ENCODE assay signal across 15 cellular contexts in the genomic region with DNA sequence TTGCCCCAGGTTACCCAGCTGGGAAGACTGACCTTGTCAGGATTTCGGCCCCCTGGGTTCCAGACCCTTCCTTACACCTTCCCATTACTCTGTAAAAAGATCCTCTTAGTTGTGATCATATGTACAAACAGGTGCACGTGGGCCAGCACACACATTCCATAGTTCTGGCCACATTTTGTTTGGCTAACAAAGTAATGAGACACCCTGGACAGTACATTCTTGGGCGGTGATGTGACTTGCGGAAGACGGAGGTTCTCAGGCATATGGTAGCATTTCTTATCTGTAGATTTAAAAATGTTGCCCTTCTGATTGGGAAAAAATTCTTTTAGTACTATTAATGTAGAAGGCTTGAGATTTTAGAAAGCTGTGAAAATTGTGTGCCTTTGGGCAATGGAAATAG.
A peak's percentile ranks its signal among the peaks of the same experiment; 100 is the strongest.
DNase-seq lines count a peak whose midpoint lies in the region; ATAC-seq, FAIRE-seq and TF ChIP-seq lines count a peak whose summit lies in the region.
"Had no signal": no experiment of that assay in that cellular context is flagged by ENCODE, and none has a peak within 500 bp of the region (broad histone marks: within the 10 kb centered on the region; RNA-seq: fewer than 3 reads in every experiment).

No MANE protein-coding gene starts in this region.

- TF ChIP-seq CTCF in AG04449 (IDR thresholded peaks at IDR 0.05; ENCODE audit: insufficient read depth, low read length, missing control alignments) (no peak), astrocyte (IDR thresholded peaks at IDR 0.05; ENCODE audit: insufficient read depth, low read depth, low read length) (no peak), gastroesophageal sphincter (IDR thresholded peaks at IDR 0.05) (no peak)

- H3K4me3 Mint-ChIP-seq in astrocyte (ENCODE audit: unreplicated experiment) = no peak overlapping the region
- H3K4me3 Mint-ChIP-seq: CD14-positive monocyte; neural crest cell; stimulated activated naive CD8-positive, alpha-beta T cell treated with anti-CD3 and anti-CD28 coated beads, Interleukin-15, Interleukin-2, amounts not matched to agents 100 ng/mL and 50 ng/mL, for 24 hours had no signal

- H3K27ac Mint-ChIP-seq in astrocyte (ENCODE audit: unreplicated experiment) = no peak overlapping the region
- H3K27ac Mint-ChIP-seq: stimulated activated naive CD8-positive, alpha-beta T cell treated with anti-CD3 and anti-CD28 coated beads, Interleukin-15, Interleukin-2, amounts not matched to agents 100 ng/mL and 50 ng/mL, for 24 hours had no signal

- H3K36me3 Mint-ChIP-seq in astrocyte (ENCODE audit: low read depth, unreplicated experiment) = peaks cover 8% of the 10 kb centered on the region

- H3K4me1 Mint-ChIP-seq in astrocyte (ENCODE audit: low read depth, unreplicated experiment) = peaks cover 2% of the 10 kb centered on the region
- H3K4me1 Mint-ChIP-seq: CD14-positive monocyte had no signal

- no peaks in the 10 kb centered on the region for H4K20me1 ChIP-seq in astrocyte (ENCODE audit: insufficient read depth, low read length)

- CTCF ChIA-PET in AG04449 (lab: Yijun Ruan, JAX) = no interaction called here

- no peaks in the 10 kb centered on the region for H3K36me3 ChIP-seq in astrocyte (ENCODE audit: insufficient read depth, low read length)
- H3K36me3 ChIP-seq in gastroesophageal sphincter = peaks cover 0 to 4% of the 10 kb centered on the region in 2 donors

- H3K27me3 Mint-ChIP-seq in astrocyte (ENCODE audit: low read depth, unreplicated experiment) = no peaks in the 10 kb centered on the region
- H3K27me3 Mint-ChIP-seq: stimulated activated naive CD8-positive, alpha-beta T cell treated with anti-CD3 and anti-CD28 coated beads, Interleukin-15, Interleukin-2, amounts not matched to agents 100 ng/mL and 50 ng/mL, for 24 hours had no signal

- H3K9ac ChIP-seq in astrocyte (ENCODE audit: low read length) = peak overlapping the region; percentile 73

- H3K9me3 ChIP-seq in astrocyte (ENCODE audit: insufficient read depth, low read depth, low read length) (peaks cover 5% of the 10 kb centered on the region), gastroesophageal sphincter (no peaks in the 10 kb centered on the region)

- peaks cover 21% of the 10 kb centered on the region for H3K4me1 ChIP-seq in astrocyte (ENCODE audit: insufficient read depth, low read length)
- H3K4me1 ChIP-seq in gastroesophageal sphincter = peaks cover 0 to 5% (median 0%) of the 10 kb centered on the region in 3 donors

- POLR2A ChIA-PET in AG04449 (lab: Yijun Ruan, JAX) = interaction anchor here (1.0 kb wide), 1 partner anchor 113 kb away, joined by 3 read pairs; no protein-coding TSS in a partner anchor

- WGBS in gastroesophageal sphincter (ENCODE audit: low coverage in 1 of 2), 2 donors = 71 to 84% methylated on average over 2 to 5 of the region's 5 CpGs

- no peak for ATAC-seq in GM18873 (IDR thresholded peaks at IDR 0.05; ENCODE audit: low FRiP score, unreplicated experiment)
- ATAC-seq in gastroesophageal sphincter = no peak
- ATAC-seq in HG03432 (IDR thresholded peaks at IDR 0.05; ENCODE audit: unreplicated experiment) = no peak
- ATAC-seq: HCT116 had no signal

- DNase-seq in AG04449 (ENCODE audit: low read depth, low spot score) = peak; percentile 79
- peak; percentile 82 for DNase-seq in HS-5 (ENCODE audit: low read depth)
- DNase-seq in astrocyte (ENCODE audit: low read depth) = peak; percentile 96
- DNase-seq in kidney glomerular epithelial cell (lab: John Stamatoyannopoulos, UW) = peak; percentile 75
- no peak for DNase-seq in SKM-1 treated with dmso at 0.1 percent for 144 hours (lab: John Stamatoyannopoulos, UW; ENCODE audit: unreplicated experiment)
- DNase-seq: NCI-H1092; stimulated activated CD4-positive, alpha-beta T cell treated with anti-CD3 and anti-CD28 coated beads, Interleukin-1b, Interleukin-23, amount 100 ng/mL, for 48 hours had no signal

- H3K4me2 ChIP-seq in astrocyte (ENCODE audit: low read length) = peak overlapping the region; percentile 76

- TF ChIP-seq POLR2A in gastroesophageal sphincter (IDR thresholded peaks at IDR 0.05) = no peak

- no peaks in the 10 kb centered on the region for H3K9me3 Mint-ChIP-seq in astrocyte (ENCODE audit: unreplicated experiment)
- H3K9me3 Mint-ChIP-seq: neural crest cell had no signal

- H3K27me3 ChIP-seq in astrocyte (ENCODE audit: insufficient read depth, low read length) (no peaks in the 10 kb centered on the region), gastroesophageal sphincter (no peaks in the 10 kb centered on the region)

- H3K4me3 ChIP-seq in AG04449 (ENCODE audit: low read depth, low read length) = no peak overlapping the region
- H3K4me3 ChIP-seq in astrocyte (ENCODE audit: insufficient read depth, low read depth, low read length) = no peak overlapping the region
- H3K4me3 ChIP-seq in gastroesophageal sphincter = no peak overlapping the region

- no peak for TF ChIP-seq EP300 in gastroesophageal sphincter (IDR thresholded peaks at IDR 0.05)

- FAIRE-seq in astrocyte (lab: Jason Lieb, UNC) = peak; percentile 69
- FAIRE-seq: keratinocyte had no signal

- H2AFZ ChIP-seq in astrocyte (ENCODE audit: low read depth, low read length) = no peak overlapping the region

- no peaks in the 10 kb centered on the region for H3K79me2 ChIP-seq in astrocyte (ENCODE audit: insufficient read depth, low read length)

- H3K27ac ChIP-seq in astrocyte (ENCODE audit: low read depth, low read length) (peak overlapping the region; percentile 85), gastroesophageal sphincter (no peak overlapping the region)
